In the genomic region with DNA sequence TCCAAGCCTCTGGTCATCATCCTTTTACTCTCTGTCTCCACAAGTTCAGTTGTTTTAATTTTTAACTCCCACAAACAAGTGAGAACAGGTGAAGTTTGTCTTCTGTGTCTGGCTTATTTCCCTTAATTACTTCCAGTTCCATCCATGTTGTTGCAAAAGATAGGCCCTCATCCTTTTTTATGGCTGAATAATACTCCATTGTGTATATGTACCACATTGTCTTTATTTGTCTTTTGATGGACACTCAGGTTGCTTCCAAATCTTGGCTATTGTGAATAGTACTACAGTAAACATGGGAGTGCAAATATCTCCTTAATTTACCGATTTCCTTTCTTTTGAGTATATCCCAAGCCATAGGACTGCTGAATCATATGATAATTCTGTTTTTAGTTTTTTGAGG, we compare ENCODE assay signal across 35 cellular contexts.
"Had no signal": no experiment of that assay in that cellular context is flagged by ENCODE, and none has a peak within 500 bp of the region (broad histone marks: within the 10 kb centered on the region; RNA-seq: fewer than 3 reads in every experiment).

No MANE protein-coding gene starts in this region.

- H3K36me3 ChIP-seq: MG63 had no signal

- H3K9me3 ChIP-seq: MG63 had no signal

- DNase-seq: Karpas-422, Kasumi-1, MG63, MM.1S, MV-4-11, NCI-H1048, NCI-H1092, NCI-H1092 treated with DMSO at 0.1 percent for 48 hours, NCI-H1105, NCI-H1105 treated with DMSO at 0.1 percent for 48 hours, NCI-H1417, NCI-H1417 treated with DMSO at 0.1 percent for 48 hours, NCI-H1436, NCI-H1436 treated with DMSO at 0.1 percent for 48 hours, NCI-H146, NCI-H1694, NCI-H1694 treated with DMSO at 0.1 percent for 48 hours, NCI-H187, NCI-H187 treated with DMSO at 0.1 percent for 48 hours, NCI-H1930, NCI-H2029, NCI-H2029 treated with DMSO at 0.1 percent for 48 hours, NCI-H2081, NCI-H2081 treated with DMSO at 0.1 percent for 48 hours, NCI-H2107, NCI-H2171, NCI-H2171 treated with DMSO at 0.1 percent for 48 hours, NCI-H2227 treated with DMSO at 0.1 percent for 48 hours, NCI-H226, NCI-H345, NCI-H446, NCI-H446 treated with DMSO at 0.1 percent for 48 hours, NCI-H510A, NCI-H510A treated with DMSO at 0.1 percent for 48 hours, NCI-H524 had no signal

- H3K27me3 ChIP-seq: MG63 had no signal

- H3K4me3 ChIP-seq: MG63 had no signal
